Comparison of ENCODE assay signal across 22 cellular contexts in the genomic region with DNA sequence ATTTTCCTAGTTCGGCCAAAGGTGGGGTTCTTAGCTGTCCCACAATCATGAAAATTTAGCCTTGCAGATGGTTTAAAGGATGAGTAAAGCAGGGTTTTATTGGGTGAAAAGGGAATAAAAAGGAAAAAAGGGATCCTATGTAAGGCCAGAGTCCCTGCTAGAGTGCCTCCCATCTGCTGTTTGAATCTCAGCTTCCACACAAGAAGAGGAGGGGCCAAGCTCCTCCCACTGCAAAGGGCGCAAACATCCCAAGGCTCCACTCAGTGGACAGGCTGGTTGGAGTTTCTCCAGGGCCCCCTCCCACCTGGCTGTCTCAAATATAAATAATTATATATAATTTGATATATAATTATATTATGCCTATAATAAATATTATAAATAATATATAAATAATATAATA.
DNase-seq lines count a peak whose midpoint lies in the region; ATAC-seq and TF ChIP-seq lines count a peak whose summit lies in the region.
"Had no signal": no experiment of that assay in that cellular context is flagged by ENCODE, and none has a peak within 500 bp of the region (broad histone marks: within the 10 kb centered on the region; RNA-seq: fewer than 3 reads in every experiment).

No MANE protein-coding gene starts in this region.

- DNase-seq in NCI-H146 (lab: John Stamatoyannopoulos, UW) (peak; percentile 3), NCI-H146 treated with DMSO at 0.1 percent for 48 hours (lab: John Stamatoyannopoulos, UW; ENCODE audit: unreplicated experiment) (no peak), WTC11 (ENCODE audit: low spot score) (peak; percentile 20), NCI-H524 treated with DMSO at 0.1 percent for 48 hours (lab: John Stamatoyannopoulos, UW) (no peak), OCI-M2 (lab: John Stamatoyannopoulos, UW; ENCODE audit: unreplicated experiment) (no peak)
- DNase-seq in activated naive CD4-positive, alpha-beta T cell treated with anti-CD3 and anti-CD28 coated beads, Interleukin-2, amount 10 ng/mL, durations not matched to agents 7 days and 5 days = peak; percentile 21
- DNase-seq in activated naive CD4-positive, alpha-beta T cell (lab: John Stamatoyannopoulos, UW) = no peak
- DNase-seq: 8988T; BE2C; Calu3; CD4-positive, alpha-beta T cell; DMS79; NCI-H1092 treated with DMSO at 0.1 percent for 48 hours; NCI-H1694 treated with DMSO at 0.1 percent for 48 hours; NCI-H446 treated with DMSO at 0.1 percent for 48 hours; Right ventricle myocardium superior; SK-N-SH; T-cell had no signal

- TF ChIP-seq CTCF in WTC11 (IDR thresholded peaks at IDR 0.05) = no peak

- no peak overlapping the region for H3K4me3 Mint-ChIP-seq in activated naive CD4-positive, alpha-beta T cell treated with anti-CD3 and anti-CD28 coated beads, Interleukin-2, amount 10 ng/mL, durations not matched to agents 7 days and 5 days
- H3K4me3 Mint-ChIP-seq in WTC11 = no peak overlapping the region
- H3K4me3 Mint-ChIP-seq: CD4-positive, alpha-beta T cell; T-cell had no signal

- no peaks in the 10 kb centered on the region for H3K4me1 Mint-ChIP-seq in activated naive CD4-positive, alpha-beta T cell treated with anti-CD3 and anti-CD28 coated beads, Interleukin-2, amount 10 ng/mL, durations not matched to agents 7 days and 5 days
- H3K4me1 Mint-ChIP-seq in WTC11 = peaks cover 33% of the 10 kb centered on the region
- H3K4me1 Mint-ChIP-seq: T-cell had no signal

- no peaks in the 10 kb centered on the region for H3K27me3 Mint-ChIP-seq in activated naive CD4-positive, alpha-beta T cell treated with anti-CD3 and anti-CD28 coated beads, Interleukin-2, amount 10 ng/mL, durations not matched to agents 7 days and 5 days
- no peaks in the 10 kb centered on the region for H3K27me3 Mint-ChIP-seq in WTC11 (ENCODE audit: low read depth)
- H3K27me3 Mint-ChIP-seq: CD4-positive, alpha-beta T cell; T-cell had no signal

- H3K9me3 Mint-ChIP-seq in activated naive CD4-positive, alpha-beta T cell treated with anti-CD3 and anti-CD28 coated beads, Interleukin-2, amount 10 ng/mL, durations not matched to agents 7 days and 5 days = peaks cover 4% of the 10 kb centered on the region
- H3K9me3 Mint-ChIP-seq in WTC11 = no peaks in the 10 kb centered on the region

- CTCF ChIA-PET in activated naive CD4-positive, alpha-beta T cell treated with anti-CD3 and anti-CD28 coated beads, Interleukin-2, amount 10 ng/mL, durations not matched to agents 7 days and 5 days (lab: Charles Lee) = no interaction called here
- CTCF ChIA-PET in WTC11 (lab: Charles Lee) = no interaction called here

- no peaks in the 10 kb centered on the region for H3K36me3 Mint-ChIP-seq in activated naive CD4-positive, alpha-beta T cell treated with anti-CD3 and anti-CD28 coated beads, Interleukin-2, amount 10 ng/mL, durations not matched to agents 7 days and 5 days
- H3K36me3 Mint-ChIP-seq in WTC11 = no peaks in the 10 kb centered on the region
- H3K36me3 Mint-ChIP-seq: T-cell had no signal

- H3K27ac Mint-ChIP-seq in activated naive CD4-positive, alpha-beta T cell treated with anti-CD3 and anti-CD28 coated beads, Interleukin-2, amount 10 ng/mL, durations not matched to agents 7 days and 5 days = no peak overlapping the region
- H3K27ac Mint-ChIP-seq in WTC11 = no peak overlapping the region
- H3K27ac Mint-ChIP-seq: CD4-positive, alpha-beta T cell; T-cell had no signal

- POLR2A ChIA-PET in WTC11 (lab: Charles Lee) = no interaction called here

- ATAC-seq in WTC11 = peak; percentile 77
- no peak for ATAC-seq in HG02642 (IDR thresholded peaks at IDR 0.05; ENCODE audit: poor library complexity, unreplicated experiment)
- ATAC-seq: GM12878, HCT116, HepG2, T-cell had no signal

TF ChIP-seq in WTC11, 78 proteins besides CTCF, POLR2A, EP300 and RAD21:
- TF ChIP-seq GABPB1 (CRISPR knock-in tag; IDR thresholded peaks at IDR 0.05) (no peak), HMGA2 (CRISPR knock-in tag; IDR thresholded peaks at IDR 0.05) (peak; percentile 86; the same call in 1 of the 2 replicates)

Comparison
In these comparisons a context has a peak if more than half of its experiments do, and no peak if none do; other contexts are left out.
1. DNase-seq: peak in NCI-H146 (single experiment), activated naive CD4-positive, alpha-beta T cell treated with anti-CD3 and anti-CD28 coated beads, Interleukin-2, amount 10 ng/mL, durations not matched to agents 7 days and 5 days (single experiment) and WTC11 (single experiment); none in NCI-H146 treated with DMSO at 0.1 percent for 48 hours (single experiment), activated naive CD4-positive, alpha-beta T cell (0 of 4), NCI-H524 treated with DMSO at 0.1 percent for 48 hours (single experiment) and OCI-M2 (single experiment).